17 cellular contexts compared by ENCODE assay signal in genomic region chr17:40958086-40958953, GRCh38. TPM values are rescaled to one million over a fixed set of nuclear protein-coding genes. Genes with fewer than 3 reads are reported as not detected.
DNase-seq lines count a peak whose midpoint lies in the region; ATAC-seq, FAIRE-seq and TF ChIP-seq lines count a peak whose summit lies in the region.
"Had no signal": no experiment of that assay in that cellular context is flagged by ENCODE, and none has a peak within 500 bp of the region (broad histone marks: within the 10 kb centered on the region; RNA-seq: fewer than 3 reads in every experiment).

No MANE protein-coding gene starts in this region.

- no peaks in the 10 kb centered on the region for H4K20me1 ChIP-seq in mammary epithelial cell (ENCODE audit: insufficient read depth, low read length)

- BruUV-seq in mammary epithelial cell (replicated peaks; lab: Mats Ljungman, UMichigan), result no TSS peak

- H3K36me3 ChIP-seq in mammary epithelial cell (ENCODE audit: insufficient read depth, low read length), result no peaks in the 10 kb centered on the region
- no peaks in the 10 kb centered on the region for H3K36me3 ChIP-seq in lung (ENCODE audit: control insufficient read depth in 2 of 2, insufficient read depth in 2 of 2, low read length in 2 of 2)
- H3K36me3 ChIP-seq in ascending aorta, result no peaks in the 10 kb centered on the region
- H3K36me3 ChIP-seq: gastroesophageal sphincter, neutrophil, SJCRH30 had no signal

- peak overlapping the region in 1 of 2 experiments; percentile 26; a peak in 3 of 6 replicates for H3K27ac ChIP-seq in A549
- H3K27ac ChIP-seq in mammary epithelial cell (ENCODE audit: insufficient read depth, low read depth, low read length), result peak overlapping the region; percentile 99
- no peak overlapping the region for H3K27ac ChIP-seq in lung (ENCODE audit: low read depth in 1 of 2, low read length in 1 of 2)
- H3K27ac ChIP-seq in ascending aorta, result no peak overlapping the region
- H3K27ac ChIP-seq: gastroesophageal sphincter, KMS-11, neutrophil, SJCRH30 had no signal

- peak overlapping the region; percentile 17 for H2AFZ ChIP-seq in mammary epithelial cell (ENCODE audit: low read depth, low read length)

- TF ChIP-seq CTCF in A549 (IDR thresholded peaks at IDR 0.05), result no peak
- TF ChIP-seq CTCF in mammary epithelial cell (conservative IDR thresholded peaks at IDR 0.05 in 1 of 2, IDR thresholded peaks at IDR 0.05 in 1 of 2; ENCODE audit: extremely low read depth in 1 of 2, insufficient read depth in 1 of 2, low read depth in 1 of 2, low read length in 2 of 2), result no peak
- TF ChIP-seq CTCF in lung (IDR thresholded peaks at IDR 0.05; ENCODE audit: control extremely low read depth, extremely low read depth), result no peak
- TF ChIP-seq CTCF in ascending aorta (IDR thresholded peaks at IDR 0.05), result no peak

- H3K9me3 ChIP-seq in A549, result no peaks in the 10 kb centered on the region
- no peaks in the 10 kb centered on the region for H3K9me3 ChIP-seq in mammary epithelial cell (replicated peaks; ENCODE audit: insufficient read depth, low read length)
- H3K9me3 ChIP-seq in lung (ENCODE audit: control insufficient read depth in 2 of 2, insufficient read depth in 1 of 2, low read length in 1 of 2), result no peaks in the 10 kb centered on the region
- H3K9me3 ChIP-seq in ascending aorta, result no peaks in the 10 kb centered on the region
- H3K9me3 ChIP-seq: gastroesophageal sphincter, neutrophil, SJCRH30 had no signal

- no peak for TF ChIP-seq RAD21 in A549 (conservative IDR thresholded peaks at IDR 0.05 in 1 of 2, IDR thresholded peaks at IDR 0.05 in 1 of 2)
- no peak for TF ChIP-seq RAD21 in Ishikawa (IDR thresholded peaks at IDR 0.05; ENCODE audit: low read depth)

- FAIRE-seq in A549 (lab: Jason Lieb, UNC), result no peak

- POLR2A ChIA-PET in A549 (lab: Yijun Ruan, JAX), result no interaction called here

- CTCF ChIA-PET in A549 (lab: Yijun Ruan, JAX) (interaction anchor here (0.9 to 1.7 kb wide), 6 partner anchors 11 to 708 kb away, joined by 3 to 8 read pairs (median 4); no protein-coding TSS in a partner anchor), mammary epithelial cell (lab: Charles Lee; ENCODE audit: low non-redundant PET) (no interaction called here)

- intact Hi-C loops in mammary epithelial cell (cut with micrococcal nuclease) (no loop called here), ascending aorta (cut with DNase I) (no loop called here)

- 75% methylated on average over 12 of the region's 12 CpGs for WGBS in A549 (ENCODE audit: missing lambda C conversion rate)
- WGBS in mammary epithelial cell (ENCODE audit: low coverage, missing lambda C conversion rate), result 96% methylated on average over 12 of the region's 12 CpGs
- 76 to 85% methylated on average over 12 of the region's 12 CpGs for WGBS in lung, 2 donors

- in situ Hi-C loops in mammary epithelial cell (cut with MboI; ENCODE audit: low sequenced_read_pairs in 2 of 2), result no loop called here
- in situ Hi-C loops in KBM-7 (cut with MboI; ENCODE audit: low pct_unique_long_range_greater_than_20kb, low sequenced_read_pairs), result no loop called here

- H3K4me3 ChIP-seq in A549 (no peak overlapping the region), mammary epithelial cell (replicated peaks in 1 of 3; ENCODE audit: insufficient read depth in 1 of 3, low read depth in 2 of 3, low read length in 3 of 3) (no peak overlapping the region), lung (no peak overlapping the region), ascending aorta (no peak overlapping the region)
- H3K4me3 ChIP-seq: gastroesophageal sphincter, SJCRH30 had no signal

- DNase-seq in A549 (ENCODE audit: low read depth in 1 of 2, low spot score in 1 of 2), result no peak
- DNase-seq in mammary epithelial cell, result no peak
- peak; percentile 38 for DNase-seq in lung (ENCODE audit: low spot score)
- DNase-seq in ascending aorta (ENCODE audit: low spot score in 2 of 2), result no peak
- DNase-seq in KBM-7, result no peak
- DNase-seq: activated effector memory CD4-positive, alpha-beta T cell treated with anti-CD3 and anti-CD28 coated beads, Interleukin-2, amount 50 U/mL, for 16 hours; effector CD8-positive, alpha-beta T cell; left ventricle myocardium superior; NCI-H1694 treated with DMSO at 0.1 percent for 48 hours; SJCRH30 had no signal

- peak overlapping the region; percentile 1; the same call in 1 of the 3 replicates for H3K4me2 ChIP-seq in A549
- H3K4me2 ChIP-seq in mammary epithelial cell (ENCODE audit: insufficient read depth, low read depth, low read length), result no peak overlapping the region
- H3K4me2 ChIP-seq: KMS-11 had no signal

- ATAC-seq in A549 (no peak), lung (ENCODE audit: insufficient read depth, low FRiP score) (no peak), GM19467 (IDR thresholded peaks at IDR 0.05; ENCODE audit: unreplicated experiment) (no peak), GM18502 (IDR thresholded peaks at IDR 0.05; ENCODE audit: poor library complexity, unreplicated experiment) (no peak)
- ATAC-seq: gastroesophageal sphincter, left ventricle myocardium superior had no signal

- dilution Hi-C loops in mammary epithelial cell (cut with HindIII; ENCODE audit: low sequenced_read_pairs), result no loop called here

- TF ChIP-seq EP300 in A549 (IDR thresholded peaks at IDR 0.05) (no peak), Ishikawa (IDR thresholded peaks at IDR 0.05; ENCODE audit: borderline replicate concordance) (peak; percentile 61; the same call in 1 of the 2 replicates)

- no peak overlapping the region for H3K9ac ChIP-seq in mammary epithelial cell (ENCODE audit: insufficient read depth, low read length)
- H3K9ac ChIP-seq: KMS-11 had no signal

- no peak for TF ChIP-seq POLR2A in A549 (IDR thresholded peaks at IDR 0.05; ENCODE audit: low read length)

- H3K4me1 ChIP-seq in A549, result peaks cover 28% of the 10 kb centered on the region
- peaks cover 60% of the 10 kb centered on the region for H3K4me1 ChIP-seq in mammary epithelial cell (ENCODE audit: insufficient read depth, low read length)
- H3K4me1 ChIP-seq in lung (ENCODE audit: control insufficient read depth in 2 of 2, insufficient read depth in 2 of 2, low read length in 2 of 2), result no peaks in the 10 kb centered on the region
- no peaks in the 10 kb centered on the region for H3K4me1 ChIP-seq in ascending aorta
- H3K4me1 ChIP-seq: gastroesophageal sphincter had no signal

- no peaks in the 10 kb centered on the region for H3K27me3 ChIP-seq in mammary epithelial cell (ENCODE audit: insufficient read depth, low read length)
- H3K27me3 ChIP-seq in lung (ENCODE audit: control insufficient read depth, insufficient read depth), result no peaks in the 10 kb centered on the region
- H3K27me3 ChIP-seq in ascending aorta, result no peaks in the 10 kb centered on the region
- H3K27me3 ChIP-seq: SJCRH30 had no signal

- H3K79me2 ChIP-seq in mammary epithelial cell (ENCODE audit: insufficient read depth, low read length), result no peaks in the 10 kb centered on the region

TF ChIP-seq in A549, 52 proteins besides CTCF, POLR2A, EP300 and RAD21 (continues in another document):
- no peak for TF ChIP-seq NR3C1 (IDR thresholded peaks at IDR 0.05)

RNA-seq across cellular contexts. Expression of gene KRT39, which starts 8.4 kb away (rescaled TPM):
- polyA plus RNA-seq in A549 (2011; rRNA removed) (not detected in 2 replicates), A549 (2017; fragmentation: RNase III; extraction: RNeasy Plus Mini Kit Qiagen cat#74134 plus additional on column Dnase treatment) (not detected in 3 replicates), mammary epithelial cell (not detected), lung (not detected)
- not detected in 2 replicates for polyA plus RNA-seq in A549 (2012; cell fraction: cytosol; rRNA removed)
- not detected in 2 replicates for polyA plus RNA-seq in A549 (2012; cell fraction: nucleus; rRNA removed)
- polyA minus RNA-seq in A549 (2011; rRNA and poly(A)+ RNA removed), result not detected in 2 replicates
- total RNA-seq in mammary epithelial cell (under 1 TPM in 1 of 2 donors, not detected in 1; 0.33 TPM), lung (not detected), ascending aorta (not detected)
- polyA minus RNA-seq in mammary epithelial cell, result not detected
- total RNA-seq: gastroesophageal sphincter, left ventricle myocardium superior, SJCRH30, temporal lobe had no signal

RNA-seq across cellular contexts. Expression of gene KRT23, which starts 20.9 kb away (rescaled TPM):
- polyA plus RNA-seq in A549 (2011; rRNA removed), result not detected in 2 replicates
- polyA plus RNA-seq in A549 (2012; cell fraction: cytosol; rRNA removed), result not detected in 2 replicates
- polyA plus RNA-seq in A549 (2012; cell fraction: nucleus; rRNA removed), result not detected in 2 replicates
- polyA plus RNA-seq in A549 (2017; fragmentation: RNase III; extraction: RNeasy Plus Mini Kit Qiagen cat#74134 plus additional on column Dnase treatment), result not detected in 3 replicates
- polyA minus RNA-seq in A549 (2011; rRNA and poly(A)+ RNA removed), result not detected in 2 replicates
- total RNA-seq in mammary epithelial cell, result 10 to 100 TPM in 1 of 2 donors, 1 to 10 TPM in 1; 1.5 to 94.5 TPM
- polyA plus RNA-seq in mammary epithelial cell, result 2.5 TPM
- polyA minus RNA-seq in mammary epithelial cell, result not detected
- 1 to 10 TPM; 1.3 to 2.0 TPM for total RNA-seq in lung
- 1 to 10 TPM; 1.9 to 9.4 TPM for polyA plus RNA-seq in lung
- total RNA-seq in ascending aorta, result not detected
- total RNA-seq: left ventricle myocardium superior, SJCRH30 had no signal

RNA-seq across cellular contexts. Expression of gene KRT40, which starts 25.8 kb away (rescaled TPM):
- polyA plus RNA-seq in A549 (2011; rRNA removed) (not detected in 2 replicates), A549 (2017; fragmentation: RNase III; extraction: RNeasy Plus Mini Kit Qiagen cat#74134 plus additional on column Dnase treatment) (not detected in 3 replicates), mammary epithelial cell (not detected), lung (under 1 TPM; 0.09 to 0.31 TPM)
- polyA plus RNA-seq in A549 (2012; cell fraction: cytosol; rRNA removed), result not detected in 2 replicates
- not detected in 2 replicates for polyA plus RNA-seq in A549 (2012; cell fraction: nucleus; rRNA removed)
- not detected in 2 replicates for polyA minus RNA-seq in A549 (2011; rRNA and poly(A)+ RNA removed)
- total RNA-seq in mammary epithelial cell (under 1 TPM in 1 of 2 donors, not detected in 1; under 0.01 TPM), lung (not detected), ascending aorta (not detected)
- polyA minus RNA-seq in mammary epithelial cell, result not detected
- total RNA-seq: gastroesophageal sphincter, left ventricle myocardium superior, SJCRH30, temporal lobe had no signal

RNA-seq across cellular contexts. Expression of gene KRTAP3-3, which starts 35.6 kb away (rescaled TPM):
- polyA plus RNA-seq in A549 (2011; rRNA removed) (not detected in 2 replicates), A549 (2017; fragmentation: RNase III; extraction: RNeasy Plus Mini Kit Qiagen cat#74134 plus additional on column Dnase treatment) (not detected in 3 replicates), mammary epithelial cell (not detected), lung (not detected)
- not detected in 2 replicates for polyA plus RNA-seq in A549 (2012; cell fraction: cytosol; rRNA removed)
- not detected in 2 replicates for polyA plus RNA-seq in A549 (2012; cell fraction: nucleus; rRNA removed)
- not detected in 2 replicates for polyA minus RNA-seq in A549 (2011; rRNA and poly(A)+ RNA removed)
- total RNA-seq in mammary epithelial cell (not detected), lung (not detected), ascending aorta (not detected)
- polyA minus RNA-seq in mammary epithelial cell, result not detected
- total RNA-seq: gastroesophageal sphincter, left ventricle myocardium superior, SJCRH30, temporal lobe had no signal

RNA-seq across cellular contexts. Expression of gene KRTAP3-2, which starts 41.4 kb away (rescaled TPM):
- polyA plus RNA-seq in A549 (2011; rRNA removed), result not detected in 2 replicates
- polyA plus RNA-seq in A549 (2012; cell fraction: cytosol; rRNA removed), result not detected in 2 replicates
- polyA plus RNA-seq in A549 (2012; cell fraction: nucleus; rRNA removed), result not detected in 2 replicates
- polyA plus RNA-seq in A549 (2017; fragmentation: RNase III; extraction: RNeasy Plus Mini Kit Qiagen cat#74134 plus additional on column Dnase treatment), result not detected in 3 replicates
- polyA minus RNA-seq in A549 (2011; rRNA and poly(A)+ RNA removed), result not detected in 2 replicates
- not detected for total RNA-seq in mammary epithelial cell
- not detected for polyA plus RNA-seq in mammary epithelial cell
- polyA minus RNA-seq in mammary epithelial cell, result not detected
- total RNA-seq in lung, result not detected
- polyA plus RNA-seq in lung, result under 1 TPM in 1 of 2 donors, not detected in 1; 0.94 TPM
- total RNA-seq in ascending aorta, result not detected
- total RNA-seq: gastroesophageal sphincter, left ventricle myocardium superior, SJCRH30, temporal lobe had no signal
